In genomic region chr1:26768755-26769154, GRCh38 we compare ENCODE assay signal across 9 cellular contexts. TPM values are rescaled to one million over a fixed set of nuclear protein-coding genes. Genes with fewer than 3 reads are reported as not detected.
A peak's percentile ranks its signal among the peaks of the same experiment; 100 is the strongest.
DNase-seq lines count a peak whose midpoint lies in the region; TF ChIP-seq lines count a peak whose summit lies in the region.
"Had no signal": no experiment of that assay in that cellular context is flagged by ENCODE, and none has a peak within 500 bp of the region (broad histone marks: within the 10 kb centered on the region; RNA-seq: fewer than 3 reads in every experiment).

No MANE protein-coding gene starts in this region.

- no peak overlapping the region for H3K18ac ChIP-seq in neuronal stem cell (ENCODE audit: low read length)

- peak overlapping the region in 2 of 5 donors; percentile 21 to 26 for H3K27ac ChIP-seq in adrenal gland
- peak overlapping the region; percentile 33 for H3K27ac ChIP-seq in thymus (ENCODE audit: low read depth)
- no peak overlapping the region for H3K27ac ChIP-seq in neuronal stem cell (replicated peaks; ENCODE audit: low read length)

- no peak overlapping the region for H3K14ac ChIP-seq in neuronal stem cell (ENCODE audit: low read length)

- no peak overlapping the region for H2AK5ac ChIP-seq in neuronal stem cell (ENCODE audit: low read depth, low read length)

- no peaks in the 10 kb centered on the region for H3K27me3 ChIP-seq in adrenal gland
- H3K27me3 ChIP-seq in thymus (ENCODE audit: control insufficient read depth, insufficient read depth), result no peaks in the 10 kb centered on the region
- no peaks in the 10 kb centered on the region for H3K27me3 ChIP-seq in neuronal stem cell (ENCODE audit: control insufficient read depth in 3 of 3, insufficient read depth in 3 of 3, low read depth in 1 of 3, low read length in 3 of 3)

- peaks cover 20% of the 10 kb centered on the region for H3K36me3 Mint-ChIP-seq in activated naive CD8-positive, alpha-beta T cell
- peaks cover 53% of the 10 kb centered on the region for H3K36me3 Mint-ChIP-seq in activated naive CD8-positive, alpha-beta T cell treated with anti-CD3 and anti-CD28 coated beads for 36 hours

- H3K9ac ChIP-seq in neuronal stem cell (ENCODE audit: low read depth, low read length, poor library complexity), result no peak overlapping the region

- no peak overlapping the region for H2BK12ac ChIP-seq in neuronal stem cell (ENCODE audit: low read length)

- no peaks in the 10 kb centered on the region for H3K27me3 Mint-ChIP-seq in activated naive CD8-positive, alpha-beta T cell
- H3K27me3 Mint-ChIP-seq in activated naive CD8-positive, alpha-beta T cell treated with anti-CD3 and anti-CD28 coated beads for 36 hours, result no peaks in the 10 kb centered on the region

- no peak overlapping the region for H2BK15ac ChIP-seq in neuronal stem cell (ENCODE audit: low read length)

- no peak overlapping the region for H3K23ac ChIP-seq in neuronal stem cell (ENCODE audit: low read depth, low read length, poor library complexity)

- no peak for TF ChIP-seq CTCF in adrenal gland (IDR thresholded peaks at IDR 0.05)

- H3K4me3 ChIP-seq in adrenal gland, result no peak overlapping the region
- no peak overlapping the region for H3K4me3 ChIP-seq in thymus (ENCODE audit: low read length)
- no peak overlapping the region for H3K4me3 ChIP-seq in neuronal stem cell (ENCODE audit: low read length in 2 of 2)

- no peaks in the 10 kb centered on the region for H3K9me3 ChIP-seq in adrenal gland (replicated peaks in 1 of 3)
- H3K9me3 ChIP-seq in thymus (ENCODE audit: control insufficient read depth), result no peaks in the 10 kb centered on the region
- H3K9me3 ChIP-seq in neuronal stem cell (replicated peaks in 1 of 2; ENCODE audit: control insufficient read depth in 2 of 2, insufficient read depth in 1 of 2, low read depth in 1 of 2, low read length in 2 of 2), result no peaks in the 10 kb centered on the region

- H3K4me3 Mint-ChIP-seq in activated naive CD8-positive, alpha-beta T cell, result no peak overlapping the region
- H3K4me3 Mint-ChIP-seq in activated naive CD8-positive, alpha-beta T cell treated with anti-CD3 and anti-CD28 coated beads for 36 hours, result no peak overlapping the region

- no peak overlapping the region for H4K8ac ChIP-seq in neuronal stem cell (ENCODE audit: low read depth, low read length)

- H3K4me2 ChIP-seq in neuronal stem cell (ENCODE audit: insufficient read depth, low read length, poor library complexity, severe bottlenecking), result no peak overlapping the region

- H3K4ac ChIP-seq in neuronal stem cell (ENCODE audit: low read length), result no peak overlapping the region

- DNase-seq in activated naive CD8-positive, alpha-beta T cell treated with anti-CD3 and anti-CD28 coated beads for 36 hours, result no peak
- DNase-seq in adrenal gland (peak in 6 of 7 donors; percentile 43 to 83 (median 62)), kidney glomerular epithelial cell (lab: John Stamatoyannopoulos, UW) (peak; percentile 48), neuronal stem cell (ENCODE audit: low spot score) (no peak), putamen (ENCODE audit: low spot score) (no peak), KG1 (lab: John Stamatoyannopoulos, UW) (no peak)
- DNase-seq: DND-41 had no signal

- H2AFZ ChIP-seq in neuronal stem cell (ENCODE audit: low read length), result no peak overlapping the region

- WGBS in adrenal gland, 4 donors, result 3 to 11% (median 8%) methylated on average over 3 of the region's 3 CpGs
- WGBS in thymus, result 77% methylated on average over 3 of the region's 3 CpGs
- WGBS in neuronal stem cell (ENCODE audit: extremely low coverage in 2 of 2, insufficient read length in 2 of 2, insufficient replicate concordance in 1 of 2), 2 donors, result no CpG with 5 or more reads among the region's 3 CpGs

- TF ChIP-seq POLR2A in adrenal gland (IDR thresholded peaks at IDR 0.05), result no peak

- intact Hi-C loops in adrenal gland (cut with DNase I), result no loop called here

- no peak overlapping the region for H4K91ac ChIP-seq in neuronal stem cell (ENCODE audit: low read depth, low read length, poor library complexity)

- H3K79me1 ChIP-seq in neuronal stem cell (ENCODE audit: low read depth, low read length), result peaks cover 5% of the 10 kb centered on the region

- H3K9me3 Mint-ChIP-seq in activated naive CD8-positive, alpha-beta T cell (ENCODE audit: low read depth), result no peaks in the 10 kb centered on the region
- H3K9me3 Mint-ChIP-seq in activated naive CD8-positive, alpha-beta T cell treated with anti-CD3 and anti-CD28 coated beads for 36 hours, result no peaks in the 10 kb centered on the region

- H2BK5ac ChIP-seq in neuronal stem cell (ENCODE audit: low read length), result no peak overlapping the region

- peaks cover 0 to 99% of the 10 kb centered on the region in 2 donors for H3K36me3 ChIP-seq in adrenal gland (replicated peaks in 1 of 2)
- peaks cover 95% of the 10 kb centered on the region for H3K36me3 ChIP-seq in thymus (ENCODE audit: control insufficient read depth, insufficient read depth)
- H3K36me3 ChIP-seq in neuronal stem cell (replicated peaks in 1 of 2; ENCODE audit: control insufficient read depth in 2 of 2, insufficient read depth in 2 of 2, low read length in 2 of 2), result peaks cover 73 to 99% of the 10 kb centered on the region in 2 donors

- H2BK120ac ChIP-seq in neuronal stem cell (ENCODE audit: low read depth, low read length), result no peak overlapping the region

- peaks cover 39% of the 10 kb centered on the region for H3K4me1 Mint-ChIP-seq in activated naive CD8-positive, alpha-beta T cell (ENCODE audit: low read depth)
- H3K4me1 Mint-ChIP-seq in activated naive CD8-positive, alpha-beta T cell treated with anti-CD3 and anti-CD28 coated beads for 36 hours, result peaks cover 35% of the 10 kb centered on the region

- H3K27ac Mint-ChIP-seq in activated naive CD8-positive, alpha-beta T cell, result peak overlapping the region; percentile 78
- H3K27ac Mint-ChIP-seq in activated naive CD8-positive, alpha-beta T cell treated with anti-CD3 and anti-CD28 coated beads for 36 hours, result no peak overlapping the region

- H3K4me1 ChIP-seq in adrenal gland (replicated peaks in 1 of 2) (peaks cover 8 to 34% of the 10 kb centered on the region in 2 donors), thymus (ENCODE audit: control insufficient read depth, insufficient read depth, low read length) (no peaks in the 10 kb centered on the region), neuronal stem cell (ENCODE audit: control insufficient read depth in 2 of 2, insufficient read depth in 1 of 2, low read depth in 1 of 2, low read length in 2 of 2) (peaks cover 0 to 7% of the 10 kb centered on the region in 2 donors)

RNA-seq across cellular contexts. Expression of gene PIGV, which starts 19.0 kb away (rescaled TPM):
- total RNA-seq in activated naive CD8-positive, alpha-beta T cell treated with anti-CD3 and anti-CD28 coated beads for 36 hours, result 10 to 100 TPM; 20.8 to 20.9 TPM
- total RNA-seq in adrenal gland, result 10 to 100 TPM; 11.8 to 43.1 (median 34.4) TPM
- polyA plus RNA-seq in adrenal gland (10 to 100 TPM in 1 of 3 donors, 1 to 10 TPM in 2; 6.7 to 18.7 (median 8.5) TPM), thymus (10.6 TPM)
- polyA plus RNA-seq in neuronal stem cell (2013, experiment 1 of 2), result 9.6 TPM
- polyA plus RNA-seq in neuronal stem cell (2013, experiment 2 of 2), result 9.7 TPM

RNA-seq across cellular contexts. Expression of gene ZDHHC18, which starts 57.7 kb away (rescaled TPM):
- 10 to 100 TPM; 48.5 to 48.8 TPM for total RNA-seq in activated naive CD8-positive, alpha-beta T cell treated with anti-CD3 and anti-CD28 coated beads for 36 hours
- 10 to 100 TPM in 4 of 8 donors, 1 to 10 TPM in 4; 4.9 to 16.5 (median 10.0) TPM for total RNA-seq in adrenal gland
- 10 to 100 TPM in 2 of 3 donors, 1 to 10 TPM in 1; 5.7 to 13.4 (median 11.7) TPM for polyA plus RNA-seq in adrenal gland
- polyA plus RNA-seq in thymus, result 9.1 TPM
- 44.5 TPM for polyA plus RNA-seq in neuronal stem cell (2013, experiment 1 of 2)
- 43.3 TPM for polyA plus RNA-seq in neuronal stem cell (2013, experiment 2 of 2)

Comparison
In these comparisons a context has a peak if more than half of its experiments do, and no peak if none do; other contexts are left out.
1. DNase-seq: peak in adrenal gland (6 of 7) and kidney glomerular epithelial cell (single experiment); none in activated naive CD8-positive, alpha-beta T cell treated with anti-CD3 and anti-CD28 coated beads for 36 hours (single experiment), neuronal stem cell (single experiment), putamen (single experiment) and KG1 (single experiment).